Comparison of ENCODE assay signal across 20 cellular contexts in genomic region chr5:159935946-159936345, GRCh38. TPM values are rescaled to one million over a fixed set of nuclear protein-coding genes. Genes with fewer than 3 reads are reported as not detected.
"Had no signal": no experiment of that assay in that cellular context is flagged by ENCODE, and none has a peak within 500 bp of the region (broad histone marks: within the 10 kb centered on the region; RNA-seq: fewer than 3 reads in every experiment).

No MANE protein-coding gene starts in this region.

- FAIRE-seq: HepG2 had no signal

- H3K27ac ChIP-seq: SJCRH30 had no signal

- H3K4me3 ChIP-seq: SJCRH30 had no signal

- H3K4me1 ChIP-seq: SJCRH30 had no signal

- ATAC-seq: Panc1 had no signal

- H3K27me3 ChIP-seq: SJCRH30 had no signal

- H3K36me3 ChIP-seq: SJCRH30 had no signal

- H3K9me3 ChIP-seq: SJCRH30 had no signal

- DNase-seq: Karpas-422, KG1, MM.1S, NCI-H1092 treated with DMSO at 0.1 percent for 48 hours, NCI-H1436, NCI-H187, NCI-H2029, NCI-H2081 treated with DMSO at 0.1 percent for 48 hours, NCI-H2171, NCI-H226, NCI-H446, NCI-H510A, NCI-H524 treated with DMSO at 0.1 percent for 48 hours, NCI-H69, NCI-H774, SHP77 treated with DMSO at 0.1 percent for 48 hours, SJCRH30 had no signal

RNA-seq across cellular contexts. Expression of gene ADRA1B, which starts 19.7 kb away (rescaled TPM):
- total RNA-seq: HepG2, OCI-LY7, SJCRH30 had no signal
- polyA plus RNA-seq: HepG2 had no signal
